Comparison of ENCODE assay signal across 8 cellular contexts in genomic region chr19:18785179-18786124, GRCh38. TPM values are rescaled to one million over a fixed set of nuclear protein-coding genes. Genes with fewer than 3 reads are reported as not detected.
DNase-seq lines count a peak whose midpoint lies in the region; ATAC-seq and TF ChIP-seq lines count a peak whose summit lies in the region.

No MANE protein-coding gene starts in this region.

- 8 to 11% methylated on average over 58 to 65 of the region's 65 CpGs for WGBS in lung, 2 donors

- no peak overlapping the region for H3K27ac ChIP-seq in lung (ENCODE audit: low read depth in 1 of 2, low read length in 1 of 2)

- peaks cover 0 to 4% of the 10 kb centered on the region in 2 donors for H3K9me3 ChIP-seq in lung (ENCODE audit: control insufficient read depth in 2 of 2, insufficient read depth in 1 of 2, low read length in 1 of 2)

- no peaks in the 10 kb centered on the region for H3K27me3 ChIP-seq in lung (ENCODE audit: control insufficient read depth, insufficient read depth)

- H3K4me1 ChIP-seq in lung (ENCODE audit: control insufficient read depth in 2 of 2, insufficient read depth in 2 of 2, low read length in 2 of 2): peaks cover 0 to 18% of the 10 kb centered on the region in 2 donors

- H3K4me3 ChIP-seq in lung: no peak overlapping the region

- H3K36me3 ChIP-seq in lung (ENCODE audit: control insufficient read depth in 2 of 2, insufficient read depth in 2 of 2, low read length in 2 of 2): no peaks in the 10 kb centered on the region

- in situ Hi-C loops in G401 (cut with HindIII; ENCODE audit: low sequenced_read_pairs): no loop called here

- DNase-seq in G401 (ENCODE audit: low spot score) (peak; percentile 46), NCI-H1694 treated with DMSO at 0.1 percent for 48 hours (lab: John Stamatoyannopoulos, UW) (peak; percentile 22), cerebellum (ENCODE audit: low spot score) (peak; percentile 79), lung (ENCODE audit: low spot score) (peak; percentile 84), foreskin melanocyte (no peak)
- peak; percentile 55 to 59 for DNase-seq in activated CD4-positive, alpha-beta T cell treated with anti-CD3 and anti-CD28 coated beads for 4 hours
- peak; percentile 92 for DNase-seq in stimulated activated CD8-positive, alpha-beta memory T cell treated with anti-CD3 and anti-CD28 coated beads, Interleukin-4, amount 100 ng/mL, for 48 hours

- no peak for TF ChIP-seq CTCF in lung (IDR thresholded peaks at IDR 0.05; ENCODE audit: control extremely low read depth, extremely low read depth)

- ATAC-seq in lung (ENCODE audit: insufficient read depth, low FRiP score): peak; percentile 69
- ATAC-seq in HG03039 (IDR thresholded peaks at IDR 0.05; ENCODE audit: unreplicated experiment): no peak

RNA-seq across cellular contexts. Expression of gene COMP, which starts 5.7 kb away (rescaled TPM):
- total RNA-seq in G401 (2014; rRNA removed; shearing (Covaris generic)): 0.49 and 0.54 TPM in 2 replicates
- not detected for total RNA-seq in cerebellum
- total RNA-seq in lung: 1 to 10 TPM in 1 of 2 donors, not detected in 1; 3.5 TPM
- polyA plus RNA-seq in lung: 1 to 10 TPM; 1.7 to 2.4 TPM

RNA-seq across cellular contexts. Expression of gene UPF1, which starts 46.3 kb away (rescaled TPM):
- total RNA-seq in G401 (2014; rRNA removed; shearing (Covaris generic)): 104 and 111 TPM in 2 replicates
- 43.4 TPM for total RNA-seq in cerebellum
- total RNA-seq in lung: 10 to 100 TPM; 78.8 to 89.2 TPM
- polyA plus RNA-seq in lung: 10 to 100 TPM; 48.3 to 50.1 TPM
